ENCODE assay signal across 17 cellular contexts in genomic region chr4:142222127-142222526, GRCh38.
DNase-seq lines count a peak whose midpoint lies in the region; FAIRE-seq and TF ChIP-seq lines count a peak whose summit lies in the region.
"Had no signal": no experiment of that assay in that cellular context is flagged by ENCODE, and none has a peak within 500 bp of the region (broad histone marks: within the 10 kb centered on the region; RNA-seq: fewer than 3 reads in every experiment).

No MANE protein-coding gene starts in this region.

- no peak overlapping the region for H3K4me2 ChIP-seq in mammary epithelial cell (ENCODE audit: insufficient read depth, low read depth, low read length)
- H3K4me2 ChIP-seq in astrocyte (ENCODE audit: low read length), result no peak overlapping the region
- H3K4me2 ChIP-seq in MM.1S (ENCODE audit: low read depth, low read length), result no peak overlapping the region

- H3K4me3 Mint-ChIP-seq in MCF 10A (ENCODE audit: unreplicated experiment), result no peak overlapping the region
- H3K4me3 Mint-ChIP-seq in astrocyte (ENCODE audit: unreplicated experiment), result no peak overlapping the region
- H3K4me3 Mint-ChIP-seq: B cell; CD4-positive, CD25-positive, alpha-beta regulatory T cell had no signal

- H3K36me3 Mint-ChIP-seq in MCF 10A (ENCODE audit: insufficient read depth, unreplicated experiment), result no peaks in the 10 kb centered on the region
- no peaks in the 10 kb centered on the region for H3K36me3 Mint-ChIP-seq in astrocyte (ENCODE audit: low read depth, unreplicated experiment)

- H3K9me3 ChIP-seq in mammary epithelial cell (replicated peaks; ENCODE audit: insufficient read depth, low read length), result no peaks in the 10 kb centered on the region
- no peaks in the 10 kb centered on the region for H3K9me3 ChIP-seq in astrocyte (ENCODE audit: insufficient read depth, low read depth, low read length)
- H3K9me3 ChIP-seq in MM.1S (replicated peaks; ENCODE audit: insufficient read depth, low read length), result no peaks in the 10 kb centered on the region

- H3K27ac Mint-ChIP-seq in MCF 10A (ENCODE audit: low read depth, unreplicated experiment), result no peak overlapping the region
- H3K27ac Mint-ChIP-seq in astrocyte (ENCODE audit: unreplicated experiment), result no peak overlapping the region
- H3K27ac Mint-ChIP-seq: B cell had no signal

- H3K4me1 ChIP-seq in mammary epithelial cell (ENCODE audit: insufficient read depth, low read length) (no peaks in the 10 kb centered on the region), astrocyte (ENCODE audit: insufficient read depth, low read length) (no peaks in the 10 kb centered on the region), MM.1S (ENCODE audit: low read length) (no peaks in the 10 kb centered on the region)

- in situ Hi-C loops in mammary epithelial cell (cut with MboI; ENCODE audit: low sequenced_read_pairs in 2 of 2), result no loop called here

- H3K4me1 Mint-ChIP-seq in MCF 10A (ENCODE audit: insufficient read depth, unreplicated experiment), result no peaks in the 10 kb centered on the region
- no peaks in the 10 kb centered on the region for H3K4me1 Mint-ChIP-seq in astrocyte (ENCODE audit: low read depth, unreplicated experiment)
- H3K4me1 Mint-ChIP-seq: B cell had no signal

- peak; percentile 36 for DNase-seq in mammary epithelial cell
- no peak for DNase-seq in MCF 10A (ENCODE audit: unreplicated experiment)
- peak; percentile 31 for DNase-seq in M059J (ENCODE audit: low read depth)
- peak; percentile 28 for DNase-seq in astrocyte (ENCODE audit: low read depth)
- DNase-seq in kidney tubule cell (ENCODE audit: low spot score), result peak; percentile 77
- DNase-seq in AG08396 (ENCODE audit: low spot score), result no peak
- no peak for DNase-seq in MM.1S
- DNase-seq in hypothalamus (lab: John Stamatoyannopoulos, UW), result no peak
- DNase-seq: CD4-positive, CD25-positive, alpha-beta regulatory T cell; H7; MV-4-11; NCI-H1417; NCI-H2029; NCI-H2171 treated with DMSO at 0.1 percent for 48 hours; NCI-H748 treated with DMSO at 0.1 percent for 48 hours had no signal

- no peak overlapping the region for H3K27ac ChIP-seq in mammary epithelial cell (ENCODE audit: insufficient read depth, low read depth, low read length)
- H3K27ac ChIP-seq in astrocyte (ENCODE audit: low read depth, low read length), result no peak overlapping the region
- no peak overlapping the region for H3K27ac ChIP-seq in MM.1S (ENCODE audit: low read length)

- FAIRE-seq in astrocyte (lab: Jason Lieb, UNC), result no peak
- FAIRE-seq: HTR-8/SVneo had no signal

- no peaks in the 10 kb centered on the region for H3K9me2 ChIP-seq in MM.1S (replicated peaks; ENCODE audit: insufficient read depth, low read length)

- H3K27me3 Mint-ChIP-seq in MCF 10A (ENCODE audit: insufficient read depth, unreplicated experiment) (no peaks in the 10 kb centered on the region), astrocyte (ENCODE audit: low read depth, unreplicated experiment) (no peaks in the 10 kb centered on the region)
- H3K27me3 Mint-ChIP-seq: B cell had no signal

- H3K79me2 ChIP-seq in mammary epithelial cell (ENCODE audit: insufficient read depth, low read length) (peaks cover 68% of the 10 kb centered on the region), astrocyte (ENCODE audit: insufficient read depth, low read length) (no peaks in the 10 kb centered on the region), MM.1S (ENCODE audit: low read length) (no peaks in the 10 kb centered on the region)

- H3F3A ChIP-seq in MM.1S (ENCODE audit: insufficient read depth, low read length), result no peaks in the 10 kb centered on the region

- no peaks in the 10 kb centered on the region for H3K9me3 Mint-ChIP-seq in MCF 10A (ENCODE audit: unreplicated experiment)
- H3K9me3 Mint-ChIP-seq in astrocyte (ENCODE audit: unreplicated experiment), result no peaks in the 10 kb centered on the region

- H4K20me1 ChIP-seq in mammary epithelial cell (ENCODE audit: insufficient read depth, low read length) (no peaks in the 10 kb centered on the region), astrocyte (ENCODE audit: insufficient read depth, low read length) (no peaks in the 10 kb centered on the region), MM.1S (ENCODE audit: insufficient read depth, low read length) (no peaks in the 10 kb centered on the region)

- POLR2A ChIA-PET in MCF 10A (lab: Yijun Ruan, JAX), result no interaction called here

- dilution Hi-C loops in mammary epithelial cell (cut with HindIII; ENCODE audit: low sequenced_read_pairs), result no loop called here

- CTCF ChIA-PET in mammary epithelial cell (lab: Charles Lee; ENCODE audit: low non-redundant PET) (interaction anchor here (0.6 kb wide), 1 partner anchor 60 kb away, joined by 3 read pairs; no protein-coding TSS in a partner anchor), MCF 10A (lab: Yijun Ruan, JAX) (interaction anchor here (0.7 to 1.6 kb wide), 2 partner anchors 10 to 14 kb away, joined by 3 read pairs; no protein-coding TSS in a partner anchor)

- no peak overlapping the region for H2AFZ ChIP-seq in mammary epithelial cell (ENCODE audit: low read depth, low read length)
- no peak overlapping the region for H2AFZ ChIP-seq in astrocyte (ENCODE audit: low read depth, low read length)
- H2AFZ ChIP-seq in MM.1S (ENCODE audit: low read length), result no peak overlapping the region

- no peaks in the 10 kb centered on the region for H3K27me3 ChIP-seq in mammary epithelial cell (ENCODE audit: insufficient read depth, low read length)
- H3K27me3 ChIP-seq in astrocyte (ENCODE audit: insufficient read depth, low read length), result no peaks in the 10 kb centered on the region
- no peaks in the 10 kb centered on the region for H3K27me3 ChIP-seq in MM.1S (replicated peaks; ENCODE audit: insufficient read depth, low read length)

- TF ChIP-seq CTCF in mammary epithelial cell (conservative IDR thresholded peaks at IDR 0.05 in 1 of 2, IDR thresholded peaks at IDR 0.05 in 1 of 2; ENCODE audit: extremely low read depth in 1 of 2, insufficient read depth in 1 of 2, low read depth in 1 of 2, low read length in 2 of 2), result no peak
- no peak for TF ChIP-seq CTCF in MCF 10A (IDR thresholded peaks at IDR 0.05; ENCODE audit: unreplicated experiment)
- TF ChIP-seq CTCF in astrocyte (IDR thresholded peaks at IDR 0.05; ENCODE audit: insufficient read depth, low read depth, low read length), result no peak
- no peak for TF ChIP-seq CTCF in MM.1S (IDR thresholded peaks at IDR 0.05; ENCODE audit: low read length)

- intact Hi-C loops in mammary epithelial cell (cut with micrococcal nuclease) (no loop called here), MCF 10A (cut with micrococcal nuclease) (no loop called here)

- H3K9ac ChIP-seq in mammary epithelial cell (ENCODE audit: insufficient read depth, low read length), result no peak overlapping the region
- H3K9ac ChIP-seq in astrocyte (ENCODE audit: low read length), result no peak overlapping the region
- no peak overlapping the region for H3K9ac ChIP-seq in MM.1S (ENCODE audit: low read length)

- no TSS peak for BruUV-seq in mammary epithelial cell (replicated peaks; lab: Mats Ljungman, UMichigan)
- BruUV-seq in MCF 10A (replicated peaks; lab: Mats Ljungman, UMichigan), result no TSS peak

- peaks cover 3% of the 10 kb centered on the region for H3K36me3 ChIP-seq in mammary epithelial cell (ENCODE audit: insufficient read depth, low read length)
- no peaks in the 10 kb centered on the region for H3K36me3 ChIP-seq in astrocyte (ENCODE audit: insufficient read depth, low read length)
- no peaks in the 10 kb centered on the region for H3K36me3 ChIP-seq in MM.1S (replicated peaks; ENCODE audit: insufficient read depth, low read length)

- H3K4me3 ChIP-seq in mammary epithelial cell (replicated peaks in 1 of 3; ENCODE audit: insufficient read depth in 1 of 3, low read depth in 2 of 3, low read length in 3 of 3), result no peak overlapping the region
- H3K4me3 ChIP-seq in astrocyte (ENCODE audit: insufficient read depth, low read depth, low read length), result no peak overlapping the region
- H3K4me3 ChIP-seq in MM.1S (ENCODE audit: low read length), result no peak overlapping the region

Comparison
In these comparisons a context has a peak if more than half of its experiments do, and no peak if none do; other contexts are left out.
1. DNase-seq: peak in mammary epithelial cell (single experiment), M059J (single experiment), astrocyte (single experiment) and kidney tubule cell (single experiment); none in MCF 10A (single experiment), AG08396 (single experiment), MM.1S (single experiment) and hypothalamus (0 of 51).